13 cellular contexts compared by ENCODE assay signal in genomic region chr17:79990704-79991103, GRCh38. TPM values are rescaled to one million over a fixed set of nuclear protein-coding genes. Genes with fewer than 3 reads are reported as not detected.
DNase-seq lines count a peak whose midpoint lies in the region; TF ChIP-seq lines count a peak whose summit lies in the region.
"Had no signal": no experiment of that assay in that cellular context is flagged by ENCODE, and none has a peak within 500 bp of the region (broad histone marks: within the 10 kb centered on the region; RNA-seq: fewer than 3 reads in every experiment).

No MANE protein-coding gene starts in this region.

- no peak for DNase-seq in Calu3
- DNase-seq in NCI-H510A (lab: John Stamatoyannopoulos, UW), result no peak
- DNase-seq in mucosa of gallbladder (ENCODE audit: low spot score), result no peak
- DNase-seq in NAMALWA (ENCODE audit: low spot score), result no peak
- DNase-seq: activated gamma-delta T cell, brain microvascular endothelial cell, dorsolateral prefrontal cortex, EL, NCI-H1436 treated with DMSO at 0.1 percent for 48 hours, Right ventricle myocardium superior had no signal

- H3K27ac Mint-ChIP-seq in Calu3 (ENCODE audit: unreplicated experiment) (peak overlapping the region; percentile 83), brain (peak overlapping the region in 4 of 5 experiments; percentile 16 to 83 (median 64)), nephron (peak overlapping the region; percentile 33 to 53 (median 34))

- H3K4me3 Mint-ChIP-seq in Calu3 (ENCODE audit: low read depth, unreplicated experiment) (no peak overlapping the region), brain (peak overlapping the region in 3 of 5 experiments; percentile 22 to 69 (median 41)), nephron (peak overlapping the region; percentile 26 to 52 (median 44))

- H3K36me3 Mint-ChIP-seq in Calu3 (ENCODE audit: insufficient read depth, unreplicated experiment) (peaks cover 40% of the 10 kb centered on the region), brain (no peaks in the 10 kb centered on the region), nephron (ENCODE audit: low read depth) (no peaks in the 10 kb centered on the region)

- CTCF ChIA-PET in Calu3 (lab: Charles Lee), result no interaction called here

- H3K27me3 Mint-ChIP-seq in Calu3 (ENCODE audit: unreplicated experiment) (no peaks in the 10 kb centered on the region), brain (peaks cover 3% of the 10 kb centered on the region), nephron (ENCODE audit: low read depth) (no peaks in the 10 kb centered on the region)

- H3K27ac ChIP-seq in C4-2B, result peak overlapping the region; percentile 97
- H3K27ac ChIP-seq: brain microvascular endothelial cell had no signal

- H3K4me1 Mint-ChIP-seq in Calu3 (ENCODE audit: low read depth, unreplicated experiment) (peaks cover 67% of the 10 kb centered on the region), brain (peaks cover 84% of the 10 kb centered on the region), nephron (peaks cover 70% of the 10 kb centered on the region)

- H3K9me3 Mint-ChIP-seq in Calu3 (ENCODE audit: low read depth, unreplicated experiment) (no peaks in the 10 kb centered on the region), brain (peaks cover 0 to 5% (median 0%) of the 10 kb centered on the region in 5 experiments), nephron (no peaks in the 10 kb centered on the region)

- TF ChIP-seq CTCF in C4-2B (conservative IDR thresholded peaks at IDR 0.05) (no peak), Calu3 (IDR thresholded peaks at IDR 0.05; ENCODE audit: unreplicated experiment) (no peak), brain (conservative IDR thresholded peaks at IDR 0.05) (no peak), nephron (IDR thresholded peaks at IDR 0.05; ENCODE audit: unreplicated experiment in 3 of 3) (no peak)

- intact Hi-C loops in Calu3 (cut with micrococcal nuclease; ENCODE audit: unreplicated experiment), result loop anchor here (5.0 kb wide), 3 partner anchors 73 to 198 kb away; no protein-coding TSS in a partner anchor

- no TSS peak for BruUV-seq in Calu3 (replicated peaks; lab: Mats Ljungman, UMichigan)

RNA-seq across cellular contexts. Expression of gene TBC1D16, which starts 45.0 kb away (rescaled TPM):
- total RNA-seq in Calu3 (2022), result 31.2 and 35.9 TPM in 2 replicates
- polyA plus RNA-seq in brain (ENCODE audit: insufficient read depth, low read depth, low replicate concordance), result 60.6 TPM
- 38.4 TPM for total RNA-seq in mucosa of gallbladder

RNA-seq across cellular contexts. Expression of gene CCDC40, which starts 45.7 kb away (rescaled TPM):
- 9.9 and 13.3 TPM in 2 replicates for total RNA-seq in Calu3 (2022)
- 10.0 TPM for polyA plus RNA-seq in brain (ENCODE audit: insufficient read depth, low read depth, low replicate concordance)
- total RNA-seq in mucosa of gallbladder, result 13.5 TPM
